In genomic region chr1:179303173-179303572, GRCh38 we compare ENCODE assay signal across 17 cellular contexts.
"Had no signal": no experiment of that assay in that cellular context is flagged by ENCODE, and none has a peak within 500 bp of the region (broad histone marks: within the 10 kb centered on the region; RNA-seq: fewer than 3 reads in every experiment).

No MANE protein-coding gene starts in this region.

- H3K27ac Mint-ChIP-seq: activated T-cell treated with anti-CD3 and anti-CD28 coated beads, Interleukin-2, amount 50 U/mL, for 72 hours; mesothelial cell of epicardium had no signal

- ATAC-seq: activated T-cell treated with anti-CD3 and anti-CD28 coated beads, Interleukin-2, amount 50 U/mL, for 72 hours; esophagus mucosa; gastroesophageal sphincter; heart left ventricle; left lung had no signal

- H3K36me3 ChIP-seq: thyroid gland had no signal

- H3K27me3 Mint-ChIP-seq: dendritic cell treated with granulocyte-macrophage colony-stimulating factor and Interleukin-4, amounts not matched to agents 40 ng/mL and 50 ng/mL, for 4 days had no signal

- H3K4me1 ChIP-seq: gastroesophageal sphincter, thyroid gland had no signal

- DNase-seq: activated CD4-positive, alpha-beta T cell treated with anti-CD3 and anti-CD28 coated beads, Interleukin-2, amount 50 U/mL, for 4 hours; activated effector memory CD4-positive, alpha-beta T cell treated with anti-CD3 and anti-CD28 coated beads, Interleukin-2, amount 50 U/mL, for 16 hours; activated naive CD4-positive, alpha-beta T cell treated with anti-CD3 and anti-CD28 coated beads, Interleukin-2, amount 50 U/mL, for 16 hours; activated T-cell treated with anti-CD3 and anti-CD28 coated beads, Interleukin-2, amount 50 U/mL, for 72 hours; effector CD8-positive, alpha-beta T cell; heart left ventricle; kidney; left lung; retina; stimulated activated CD4-positive, alpha-beta T cell treated with anti-CD3 and anti-CD28 coated beads, Interleukin-2, amount 100 ng/mL, for 24 hours; stimulated activated naive CD4-positive, alpha-beta T cell treated with Interleukin-2 at 50 U/mL for 16 hours; thyroid gland had no signal

- H3K9me3 Mint-ChIP-seq: activated T-cell treated with anti-CD3 and anti-CD28 coated beads, Interleukin-2, amount 50 U/mL, for 72 hours; dendritic cell treated with granulocyte-macrophage colony-stimulating factor and Interleukin-4, amounts not matched to agents 40 ng/mL and 50 ng/mL, for 4 days; nephron had no signal

- H3K27me3 ChIP-seq: gastroesophageal sphincter, heart left ventricle, left lung, thyroid gland had no signal

- H3K4me3 ChIP-seq: gastroesophageal sphincter, heart left ventricle, left lung, thyroid gland had no signal

- H3K4me1 Mint-ChIP-seq: mesothelial cell of epicardium, nephron had no signal

- H3K4me3 Mint-ChIP-seq: activated T-cell treated with anti-CD3 and anti-CD28 coated beads, Interleukin-2, amount 50 U/mL, for 72 hours; dendritic cell treated with granulocyte-macrophage colony-stimulating factor and Interleukin-4, amounts not matched to agents 40 ng/mL and 50 ng/mL, for 4 days; mesothelial cell of epicardium; nephron had no signal

- H3K27ac ChIP-seq: gastroesophageal sphincter, heart left ventricle, left lung, thyroid gland had no signal

- H3K9me3 ChIP-seq: gastroesophageal sphincter, heart left ventricle, left lung, thyroid gland had no signal
